In the genomic region with DNA sequence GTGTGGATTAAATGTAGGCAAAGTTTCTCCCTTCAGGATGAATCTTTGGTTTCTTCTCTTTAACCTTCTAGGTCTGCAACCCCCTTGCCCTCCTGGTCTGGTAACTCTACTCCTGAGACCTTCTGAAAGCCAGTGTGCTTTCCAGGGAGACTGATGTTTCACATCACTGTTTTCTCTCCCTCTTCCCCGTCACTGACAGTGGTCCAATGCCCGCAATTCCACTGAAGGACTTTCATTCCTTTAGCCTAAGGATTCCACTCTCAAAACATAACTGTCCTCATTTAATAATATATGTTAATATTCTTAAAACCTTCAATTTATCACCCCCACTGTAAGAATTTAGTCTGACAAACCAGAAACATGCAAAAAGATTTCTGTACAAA, we compare ENCODE assay signal across 1 cellular context.
TF ChIP-seq lines count a peak whose summit lies in the region.

No MANE protein-coding gene starts in this region.

TF ChIP-seq in GM23338, 12 proteins besides CTCF, POLR2A, EP300 and RAD21 (continued from another document):
- TF ChIP-seq ZNF462 (CRISPR knock-in tag; IDR thresholded peaks at IDR 0.05): no peak
- no peak for TF ChIP-seq CREB1 (CRISPR knock-in tag; IDR thresholded peaks at IDR 0.05; ENCODE audit: low read depth)
- no peak for TF ChIP-seq STAT1 (IDR thresholded peaks at IDR 0.05; ENCODE audit: unreplicated experiment)
- TF ChIP-seq POLR2AphosphoS5 (IDR thresholded peaks at IDR 0.05; ENCODE audit: low read depth): no peak
- no peak for TF ChIP-seq EZH2 (IDR thresholded peaks at IDR 0.05; ENCODE audit: low read depth, unreplicated experiment)
- no peak for TF ChIP-seq NANOG (IDR thresholded peaks at IDR 0.05; ENCODE audit: borderline replicate concordance)
- TF ChIP-seq, protein P1, sequence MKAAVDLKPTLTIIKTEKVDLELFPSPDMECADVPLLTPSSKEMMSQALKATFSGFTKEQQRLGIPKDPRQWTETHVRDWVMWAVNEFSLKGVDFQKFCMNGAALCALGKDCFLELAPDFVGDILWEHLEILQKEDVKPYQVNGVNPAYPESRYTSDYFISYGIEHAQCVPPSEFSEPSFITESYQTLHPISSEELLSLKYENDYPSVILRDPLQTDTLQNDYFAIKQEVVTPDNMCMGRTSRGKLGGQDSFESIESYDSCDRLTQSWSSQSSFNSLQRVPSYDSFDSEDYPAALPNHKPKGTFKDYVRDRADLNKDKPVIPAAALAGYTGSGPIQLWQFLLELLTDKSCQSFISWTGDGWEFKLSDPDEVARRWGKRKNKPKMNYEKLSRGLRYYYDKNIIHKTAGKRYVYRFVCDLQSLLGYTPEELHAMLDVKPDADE (IDR thresholded peaks at IDR 0.05): no peak
